11 cellular contexts compared by ENCODE assay signal in genomic region chr4:151228196-151229119, GRCh38. TPM values are rescaled to one million over a fixed set of nuclear protein-coding genes. Genes with fewer than 3 reads are reported as not detected.
DNase-seq lines count a peak whose midpoint lies in the region; ATAC-seq and TF ChIP-seq lines count a peak whose summit lies in the region.
"Had no signal": no experiment of that assay in that cellular context is flagged by ENCODE, and none has a peak within 500 bp of the region (broad histone marks: within the 10 kb centered on the region; RNA-seq: fewer than 3 reads in every experiment).

No MANE protein-coding gene starts in this region.

- H3K4me1 Mint-ChIP-seq in activated CD8-positive, alpha-beta T cell treated with anti-CD3 and anti-CD28 coated beads for 36 hours (ENCODE audit: low read depth), result no peaks in the 10 kb centered on the region

- CTCF ChIA-PET in activated CD8-positive, alpha-beta T cell treated with anti-CD3 and anti-CD28 coated beads for 36 hours (lab: Charles Lee), result no interaction called here

- intact Hi-C loops in heart right ventricle (cut with DNase I) (loop anchor here in 1 of 10 donors (5.0 kb wide), 1 partner anchor 61 kb away; no protein-coding TSS in a partner anchor), cardiac septum (cut with DNase I) (loop anchor here (5.0 kb wide), 1 partner anchor 51 kb away; no protein-coding TSS in a partner anchor), aorta (cut with DNase I) (loop anchor here (5.0 kb wide), 2 partner anchors 94 to 99 kb away; partner anchors contain the start of gene SH3D19 (in 1 of the 2))
- intact Hi-C loops in activated CD8-positive, alpha-beta T cell treated with anti-CD3 and anti-CD28 coated beads for 36 hours (cut with micrococcal nuclease), result no loop called here

- H3K27me3 Mint-ChIP-seq in activated CD8-positive, alpha-beta T cell treated with anti-CD3 and anti-CD28 coated beads for 36 hours, result peaks cover 24% of the 10 kb centered on the region

- peak overlapping the region; percentile 37 to 79 (median 66) for H3K27ac ChIP-seq in heart right ventricle
- H3K27ac ChIP-seq in aorta (ENCODE audit: low read depth in 1 of 2, low read length in 2 of 2), result peak overlapping the region; percentile 6 to 96
- H3K27ac ChIP-seq: neural progenitor cell had no signal

- H3K9me3 ChIP-seq in heart right ventricle (no peaks in the 10 kb centered on the region), aorta (ENCODE audit: control insufficient read depth, low read length) (no peaks in the 10 kb centered on the region)
- H3K9me3 ChIP-seq: body of pancreas had no signal

- H3K4me1 ChIP-seq in heart right ventricle (peaks cover 3 to 61% (median 40%) of the 10 kb centered on the region in 9 donors), aorta (ENCODE audit: control insufficient read depth in 1 of 2, insufficient read depth in 2 of 2, low read length in 2 of 2) (no peaks in the 10 kb centered on the region)
- H3K4me1 ChIP-seq: neural progenitor cell had no signal

- POLR2A ChIA-PET in activated CD8-positive, alpha-beta T cell treated with anti-CD3 and anti-CD28 coated beads for 36 hours (lab: Charles Lee), result no interaction called here

- WGBS in heart right ventricle, 2 donors, result 67 to 73% methylated on average over 6 of the region's 6 CpGs
- 61 to 64% methylated on average over 6 of the region's 6 CpGs for WGBS in aorta, 2 donors

- peak overlapping the region in 7 of 10 donors; percentile 10 to 48 (median 42) for H3K4me3 ChIP-seq in heart right ventricle
- H3K4me3 ChIP-seq in fibroblast of pulmonary artery (replicated peaks; ENCODE audit: low read depth, low read length), result peak overlapping the region; percentile 61
- no peak overlapping the region for H3K4me3 ChIP-seq in aorta (ENCODE audit: low read length in 2 of 2)
- H3K4me3 ChIP-seq: body of pancreas, neural progenitor cell had no signal

- ATAC-seq in heart right ventricle, result peak in 1 of 8 donors; percentile 28
- no peak for ATAC-seq in aorta (ENCODE audit: low FRiP score)
- no peak for ATAC-seq in activated CD8-positive, alpha-beta T cell treated with anti-CD3 and anti-CD28 coated beads for 36 hours
- no peak for ATAC-seq in GM19455 (IDR thresholded peaks at IDR 0.05; ENCODE audit: unreplicated experiment)

- H3K27ac Mint-ChIP-seq in activated CD8-positive, alpha-beta T cell treated with anti-CD3 and anti-CD28 coated beads for 36 hours, result no peak overlapping the region
- H3K27ac Mint-ChIP-seq: neural progenitor cell had no signal

- H3K9me3 Mint-ChIP-seq in activated CD8-positive, alpha-beta T cell treated with anti-CD3 and anti-CD28 coated beads for 36 hours, result no peaks in the 10 kb centered on the region
- H3K9me3 Mint-ChIP-seq: neural progenitor cell had no signal

- TF ChIP-seq CTCF in heart right ventricle (IDR thresholded peaks at IDR 0.05), result no peak
- TF ChIP-seq CTCF in fibroblast of pulmonary artery (IDR thresholded peaks at IDR 0.05; ENCODE audit: low read length, missing control alignments), result no peak
- TF ChIP-seq CTCF in activated CD8-positive, alpha-beta T cell treated with anti-CD3 and anti-CD28 coated beads for 36 hours (IDR thresholded peaks at IDR 0.05), result no peak

- no peaks in the 10 kb centered on the region for H3K27me3 ChIP-seq in heart right ventricle
- no peaks in the 10 kb centered on the region for H3K27me3 ChIP-seq in aorta (ENCODE audit: control insufficient read depth in 1 of 2, insufficient read depth in 2 of 2, low read length in 1 of 2)
- H3K27me3 ChIP-seq: body of pancreas, neural progenitor cell had no signal

- no peak overlapping the region for H3K4me3 Mint-ChIP-seq in activated CD8-positive, alpha-beta T cell treated with anti-CD3 and anti-CD28 coated beads for 36 hours
- H3K4me3 Mint-ChIP-seq: neural progenitor cell had no signal

- H3K36me3 ChIP-seq in heart right ventricle, result peaks cover 0 to 3% (median 0%) of the 10 kb centered on the region in 9 donors
- no peaks in the 10 kb centered on the region for H3K36me3 ChIP-seq in aorta (ENCODE audit: control insufficient read depth in 1 of 2, insufficient read depth in 2 of 2, low read length in 1 of 2)
- H3K36me3 ChIP-seq: neural progenitor cell had no signal

- DNase-seq in heart right ventricle (no peak), cardiac septum (ENCODE audit: low spot score) (no peak), fibroblast of pulmonary artery (ENCODE audit: low read depth) (peak; percentile 84), pons (ENCODE audit: low spot score) (peak; percentile 34), aorta (no peak), A172 (ENCODE audit: low spot score) (no peak)
- no peak for DNase-seq in activated CD8-positive, alpha-beta T cell treated with anti-CD3 and anti-CD28 coated beads for 36 hours
- DNase-seq: NCI-H1105 treated with DMSO at 0.1 percent for 48 hours had no signal

- no peaks in the 10 kb centered on the region for H3K36me3 Mint-ChIP-seq in activated CD8-positive, alpha-beta T cell treated with anti-CD3 and anti-CD28 coated beads for 36 hours (ENCODE audit: low read depth)

RNA-seq across cellular contexts. Expression of gene PRSS48, which starts 48.5 kb away (rescaled TPM):
- total RNA-seq in heart right ventricle, result not detected
- polyA plus RNA-seq in heart right ventricle, result not detected
- not detected for total RNA-seq in cardiac septum
- not detected for total RNA-seq in aorta
- polyA plus RNA-seq in aorta, result not detected
- not detected for total RNA-seq in activated CD8-positive, alpha-beta T cell treated with anti-CD3 and anti-CD28 coated beads for 36 hours
- total RNA-seq in A172 (2014; rRNA removed; shearing (Covaris generic)), result not detected in 2 replicates
- total RNA-seq: body of pancreas had no signal

Comparison
In these comparisons a context has a peak if more than half of its experiments do, and no peak if none do; other contexts are left out.
1. DNase-seq: peak in fibroblast of pulmonary artery (single experiment) and pons (single experiment); none in heart right ventricle (0 of 2), cardiac septum (single experiment), aorta (0 of 2), activated CD8-positive, alpha-beta T cell treated with anti-CD3 and anti-CD28 coated beads for 36 hours (single experiment) and A172 (single experiment).
2. H3K4me3 ChIP-seq: peak in heart right ventricle (7 of 10) and fibroblast of pulmonary artery (single experiment); none in aorta (0 of 2).